17 cellular contexts compared by ENCODE assay signal in the genomic region with DNA sequence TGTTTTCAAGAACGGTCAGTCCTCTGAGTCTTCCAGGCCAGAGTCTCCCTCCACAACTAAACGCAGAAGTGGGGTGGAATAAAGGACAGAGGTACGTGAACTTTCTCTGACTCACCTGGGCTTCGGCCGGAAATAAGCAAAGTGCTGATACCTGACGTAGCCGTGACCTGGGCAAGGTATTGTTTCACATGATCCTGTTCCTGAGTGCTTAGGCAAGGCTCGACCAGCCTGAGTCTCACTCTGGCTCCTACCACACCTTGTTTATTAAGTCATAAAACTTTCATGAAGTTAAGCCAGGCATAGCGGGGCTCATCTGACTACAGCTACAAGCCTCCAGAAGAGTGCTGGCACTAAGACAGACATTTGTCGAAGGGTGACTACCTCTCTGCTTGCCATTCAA.
"Had no signal": no experiment of that assay in that cellular context is flagged by ENCODE, and none has a peak within 500 bp of the region (broad histone marks: within the 10 kb centered on the region; RNA-seq: fewer than 3 reads in every experiment).

No MANE protein-coding gene starts in this region.

- DNase-seq: effector memory CD4-positive, alpha-beta T cell; gastrocnemius medialis; glutamatergic neuron; immature natural killer cell; kidney; lower lobe of right lung; natural killer cell; posterior cingulate gyrus; sigmoid colon; stimulated activated CD4-positive, alpha-beta T cell treated with anti-CD3 and anti-CD28 coated beads, Interleukin-12 subunit alpha, Interleukin-12 subunit beta, amount 100 ng/mL, for 4 hours; stimulated activated naive CD4-positive, alpha-beta T cell; stomach; substantia nigra; transverse colon had no signal

- H3K27me3 ChIP-seq: gastrocnemius medialis, right atrium auricular region had no signal

- H3K27ac ChIP-seq: gastrocnemius medialis, lower lobe of right lung, right atrium auricular region, sigmoid colon, skin epidermis, stomach, thoracic aorta, transverse colon had no signal

- ATAC-seq: gastrocnemius medialis, lower lobe of right lung, natural killer cell had no signal

- H3K4me1 ChIP-seq: gastrocnemius medialis, lower lobe of right lung, right atrium auricular region, sigmoid colon, stomach, transverse colon had no signal

- H3K4me3 ChIP-seq: gastrocnemius medialis, lower lobe of right lung, right atrium auricular region, sigmoid colon, skin epidermis, stomach, thoracic aorta, transverse colon had no signal

- H3K9me3 ChIP-seq: gastrocnemius medialis, lower lobe of right lung, right atrium auricular region, sigmoid colon, stomach, thoracic aorta, transverse colon had no signal

- H3K36me3 ChIP-seq: gastrocnemius medialis, lower lobe of right lung, right atrium auricular region, sigmoid colon, stomach, thoracic aorta, transverse colon had no signal
